In the genomic region with DNA sequence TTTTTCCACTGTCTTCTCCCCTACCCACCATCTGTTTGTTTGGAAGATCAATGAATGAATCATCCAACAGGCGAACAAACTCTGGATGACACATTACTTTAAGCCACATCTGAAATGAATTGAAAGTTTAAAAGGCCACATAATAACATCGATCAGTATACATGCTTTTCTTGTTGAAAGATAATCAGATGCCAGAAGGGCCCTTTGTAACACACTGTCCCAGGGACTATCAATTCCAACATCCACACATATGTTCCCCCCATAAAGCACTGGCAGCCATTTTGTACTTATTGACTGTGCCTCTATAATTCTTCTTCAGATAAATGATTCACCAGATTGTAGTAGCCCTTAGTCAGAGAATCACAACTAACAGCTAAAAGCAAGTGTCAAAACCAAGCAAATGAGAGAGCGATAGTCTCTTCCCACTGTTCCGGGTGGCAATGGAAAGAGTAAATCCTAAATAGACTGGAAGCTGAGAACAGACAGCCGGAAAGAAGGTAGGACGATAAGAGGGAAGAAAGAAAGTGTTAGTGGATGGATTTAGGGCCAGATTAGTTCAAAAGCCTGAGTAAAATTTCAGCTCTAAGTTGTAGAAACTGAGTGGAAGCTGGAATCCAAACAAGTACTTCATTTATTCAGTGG, we compare ENCODE assay signal across 13 cellular contexts.
DNase-seq lines count a peak whose midpoint lies in the region; ATAC-seq and TF ChIP-seq lines count a peak whose summit lies in the region.
"Had no signal": no experiment of that assay in that cellular context is flagged by ENCODE, and none has a peak within 500 bp of the region (broad histone marks: within the 10 kb centered on the region; RNA-seq: fewer than 3 reads in every experiment).

No MANE protein-coding gene starts in this region.

- H3K27me3 Mint-ChIP-seq in Calu3 (ENCODE audit: unreplicated experiment) (no peaks in the 10 kb centered on the region), nephron (ENCODE audit: low read depth) (no peaks in the 10 kb centered on the region)

- DNase-seq in Calu3: no peak
- DNase-seq in NCI-H446 treated with DMSO at 0.1 percent for 48 hours (lab: John Stamatoyannopoulos, UW): peak; percentile 23
- peak; percentile 58 for DNase-seq in epithelial cell of esophagus (ENCODE audit: low read depth)
- no peak for DNase-seq in left cardiac atrium
- DNase-seq in cortex of kidney (lab: John Stamatoyannopoulos, UW): no peak
- DNase-seq: caudate nucleus; H9; NCI-H1694; RPMI8226; stimulated activated CD8-positive, alpha-beta memory T cell treated with anti-CD3 and anti-CD28 coated beads, Interleukin-4, amount 100 ng/mL, for 48 hours had no signal

- BruUV-seq in Calu3 (replicated peaks; lab: Mats Ljungman, UMichigan): no TSS peak

- peaks cover 60% of the 10 kb centered on the region for H3K4me1 Mint-ChIP-seq in Calu3 (ENCODE audit: low read depth, unreplicated experiment)
- H3K4me1 Mint-ChIP-seq in nephron: no peaks in the 10 kb centered on the region

- ATAC-seq in left cardiac atrium (no peak), HG02870 (IDR thresholded peaks at IDR 0.05; ENCODE audit: unreplicated experiment) (no peak), GM18519 (IDR thresholded peaks at IDR 0.05; ENCODE audit: low FRiP score, unreplicated experiment) (no peak)

- CTCF ChIA-PET in Calu3 (lab: Charles Lee): interaction anchor here (0.8 kb wide), 1 partner anchor 30 kb away, joined by 5 read pairs; no protein-coding TSS in a partner anchor

- peak overlapping the region; percentile 98 for H3K27ac Mint-ChIP-seq in Calu3 (ENCODE audit: unreplicated experiment)
- peak overlapping the region; percentile 11 to 79 (median 54) for H3K27ac Mint-ChIP-seq in nephron

- TF ChIP-seq CTCF in Calu3 (IDR thresholded peaks at IDR 0.05; ENCODE audit: unreplicated experiment): no peak
- no peak for TF ChIP-seq CTCF in epithelial cell of esophagus (IDR thresholded peaks at IDR 0.05; ENCODE audit: insufficient read depth, low read depth, low read length, missing control alignments)
- no peak for TF ChIP-seq CTCF in nephron (IDR thresholded peaks at IDR 0.05; ENCODE audit: unreplicated experiment in 3 of 3)

- H3K36me3 Mint-ChIP-seq in Calu3 (ENCODE audit: insufficient read depth, unreplicated experiment) (peaks cover 15% of the 10 kb centered on the region), nephron (ENCODE audit: low read depth) (no peaks in the 10 kb centered on the region)

- H3K9me3 Mint-ChIP-seq in Calu3 (ENCODE audit: low read depth, unreplicated experiment) (no peaks in the 10 kb centered on the region), nephron (no peaks in the 10 kb centered on the region)

- H3K4me3 ChIP-seq in epithelial cell of esophagus (ENCODE audit: low read length): no peak overlapping the region

- intact Hi-C loops in Calu3 (cut with micrococcal nuclease; ENCODE audit: unreplicated experiment): loop anchor here (5.0 kb wide), 2 partner anchors 100 to 170 kb away; no protein-coding TSS in a partner anchor
- intact Hi-C loops in left cardiac atrium (cut with DNase I): no loop called here

- peak overlapping the region; percentile 62 for H3K4me3 Mint-ChIP-seq in Calu3 (ENCODE audit: low read depth, unreplicated experiment)
- no peak overlapping the region for H3K4me3 Mint-ChIP-seq in nephron
- H3K4me3 Mint-ChIP-seq: H9 had no signal

Comparison
In these comparisons a context has a peak if more than half of its experiments do, and no peak if none do; other contexts are left out.
1. DNase-seq: peak in NCI-H446 treated with DMSO at 0.1 percent for 48 hours (single experiment) and epithelial cell of esophagus (single experiment); none in Calu3 (single experiment), left cardiac atrium (single experiment) and cortex of kidney (single experiment).